ENCODE assay signal across 9 cellular contexts in genomic region chr3:27713066-27713400, GRCh38. TPM values are rescaled to one million over a fixed set of nuclear protein-coding genes. Genes with fewer than 3 reads are reported as not detected.
DNase-seq lines count a peak whose midpoint lies in the region; ATAC-seq and TF ChIP-seq lines count a peak whose summit lies in the region.
"Had no signal": no experiment of that assay in that cellular context is flagged by ENCODE, and none has a peak within 500 bp of the region (broad histone marks: within the 10 kb centered on the region; RNA-seq: fewer than 3 reads in every experiment).

No MANE protein-coding gene starts in this region.

- peaks cover 37% of the 10 kb centered on the region for H3K4me1 Mint-ChIP-seq in CD14-positive monocyte

- H3K9me3 Mint-ChIP-seq in CD14-positive monocyte = peaks cover 0 to 30% (median 14%) of the 10 kb centered on the region in 7 donors

- ATAC-seq in GM19452 (IDR thresholded peaks at IDR 0.05; ENCODE audit: unreplicated experiment) = no peak

- H3K27ac ChIP-seq in SJSA1 = no peak overlapping the region
- no peak overlapping the region for H3K27ac ChIP-seq in neutrophil

- intact Hi-C loops in CD14-positive monocyte (cut with micrococcal nuclease) = loop anchor here (5.0 to 10.0 kb wide), 2 partner anchors 614 to 622 kb away; no protein-coding TSS in a partner anchor

- H3K36me3 ChIP-seq in SJSA1 = no peaks in the 10 kb centered on the region
- H3K36me3 ChIP-seq in neutrophil = no peaks in the 10 kb centered on the region

- H3K4me3 Mint-ChIP-seq in CD14-positive monocyte = peak overlapping the region; percentile 97 to 100

- peaks cover 18% of the 10 kb centered on the region for H3K27me3 ChIP-seq in SJSA1 (replicated peaks)
- peaks cover 99% of the 10 kb centered on the region for H3K27me3 ChIP-seq in neutrophil

- H3K9me3 ChIP-seq in SJSA1 (replicated peaks) = no peaks in the 10 kb centered on the region
- no peaks in the 10 kb centered on the region for H3K9me3 ChIP-seq in neutrophil

- H3K27me3 Mint-ChIP-seq in CD14-positive monocyte (ENCODE audit: low read depth in 3 of 3) = peaks cover 76 to 85% (median 82%) of the 10 kb centered on the region in 3 donors

- peaks cover 8 to 16% of the 10 kb centered on the region in 2 donors for H3K36me3 Mint-ChIP-seq in CD14-positive monocyte

- TF ChIP-seq CTCF in CD14-positive monocyte (IDR thresholded peaks at IDR 0.05) (no peak), fibroblast of mammary gland (conservative IDR thresholded peaks at IDR 0.05; ENCODE audit: control insufficient read depth, insufficient read depth, low read depth, low read length) (no peak), neutrophil (IDR thresholded peaks at IDR 0.05) (no peak)

- no peak for DNase-seq in CD14-positive monocyte (ENCODE audit: low spot score)
- DNase-seq in SJSA1 (ENCODE audit: low read depth in 1 of 2, low spot score in 2 of 2) = peak in 1 of 2 experiments; percentile 25
- peak; percentile 19 for DNase-seq in fibroblast of mammary gland (ENCODE audit: low read depth)
- DNase-seq in NCI-H2171 treated with DMSO at 0.1 percent for 48 hours (lab: John Stamatoyannopoulos, UW) = no peak
- no peak for DNase-seq in AML-193 (lab: John Stamatoyannopoulos, UW)
- no peak for DNase-seq in T-helper 9 cell
- DNase-seq: NCI-H510A had no signal

- H3K4me1 ChIP-seq in SJSA1 (replicated peaks) (peaks cover 7% of the 10 kb centered on the region; the same call in 1 of the 2 replicates), neutrophil (ENCODE audit: control insufficient read depth in 1 of 2, insufficient read depth in 1 of 2, low read depth in 1 of 2, low read length in 1 of 2) (peaks cover 13 to 18% of the 10 kb centered on the region in 2 experiments)

- peak overlapping the region; percentile 33 for H3K4me3 ChIP-seq in SJSA1
- peak overlapping the region; percentile 61 for H3K4me3 ChIP-seq in fibroblast of mammary gland (ENCODE audit: control insufficient read depth, low read depth, low read length)
- H3K4me3 ChIP-seq in neutrophil (ENCODE audit: low read depth in 1 of 2, low read length in 1 of 2) = peak overlapping the region; percentile 22 to 30

- peak overlapping the region in 1 of 7 donors; percentile 60 for H3K27ac Mint-ChIP-seq in CD14-positive monocyte

RNA-seq across cellular contexts. Expression of gene EOMES, which starts 9.1 kb away (rescaled TPM):
- under 1 TPM; 0.09 to 0.21 TPM for polyA plus RNA-seq in CD14-positive monocyte
- total RNA-seq in SJSA1 (2014; rRNA removed; shearing (Covaris generic)) = not detected in 2 replicates
